ENCODE assay signal across 8 cellular contexts in the genomic region with DNA sequence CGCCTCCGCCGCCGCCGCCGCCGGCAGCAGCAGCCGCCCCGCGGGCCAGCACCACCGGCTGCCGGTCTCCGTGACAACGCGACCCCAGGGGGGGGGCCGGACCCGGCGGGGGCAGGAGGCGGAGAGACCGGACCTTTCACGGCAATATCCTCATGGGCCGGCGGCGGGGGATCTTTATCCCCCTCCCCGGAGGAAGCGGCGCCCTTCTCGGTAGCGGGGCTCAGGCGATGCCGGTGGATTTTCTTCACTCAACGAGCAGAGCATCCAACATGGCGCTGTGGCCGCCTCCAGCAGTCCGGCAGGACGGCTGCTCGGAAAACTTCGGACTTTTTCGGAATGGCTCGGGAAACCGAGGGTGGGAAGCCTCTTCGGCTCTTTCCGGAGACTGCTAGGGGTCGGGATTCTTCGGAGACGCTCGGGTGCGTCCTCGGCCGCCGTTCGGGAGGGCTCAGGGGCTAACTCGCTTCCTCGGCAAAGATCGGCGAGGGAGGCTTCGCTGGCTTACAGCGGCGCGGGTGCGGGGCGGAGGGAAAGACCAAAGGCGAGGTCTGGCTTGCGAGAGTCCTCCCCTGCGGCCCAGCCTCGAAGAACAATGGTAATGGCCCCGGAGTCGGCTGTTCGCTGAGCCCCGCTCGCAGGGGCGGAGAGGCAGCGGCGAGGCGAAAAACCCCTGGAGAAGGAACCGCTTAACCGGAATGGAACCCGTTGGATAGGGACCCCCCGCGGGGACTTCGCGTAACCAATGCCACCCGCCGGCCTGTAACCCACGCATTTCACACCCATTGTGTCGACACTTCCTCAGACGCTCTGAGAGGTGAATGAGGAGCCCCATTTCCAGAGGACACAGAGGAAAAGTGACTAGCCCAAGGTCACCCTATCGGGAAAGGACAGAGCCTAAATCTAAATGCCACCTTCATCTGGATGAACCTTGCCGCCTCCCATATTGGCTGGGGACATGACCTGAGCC. TPM values are rescaled to one million over a fixed set of nuclear protein-coding genes. Genes with fewer than 3 reads are reported as not detected.
DNase-seq lines count a peak whose midpoint lies in the region; ATAC-seq and TF ChIP-seq lines count a peak whose summit lies in the region.

A gene with protein sequence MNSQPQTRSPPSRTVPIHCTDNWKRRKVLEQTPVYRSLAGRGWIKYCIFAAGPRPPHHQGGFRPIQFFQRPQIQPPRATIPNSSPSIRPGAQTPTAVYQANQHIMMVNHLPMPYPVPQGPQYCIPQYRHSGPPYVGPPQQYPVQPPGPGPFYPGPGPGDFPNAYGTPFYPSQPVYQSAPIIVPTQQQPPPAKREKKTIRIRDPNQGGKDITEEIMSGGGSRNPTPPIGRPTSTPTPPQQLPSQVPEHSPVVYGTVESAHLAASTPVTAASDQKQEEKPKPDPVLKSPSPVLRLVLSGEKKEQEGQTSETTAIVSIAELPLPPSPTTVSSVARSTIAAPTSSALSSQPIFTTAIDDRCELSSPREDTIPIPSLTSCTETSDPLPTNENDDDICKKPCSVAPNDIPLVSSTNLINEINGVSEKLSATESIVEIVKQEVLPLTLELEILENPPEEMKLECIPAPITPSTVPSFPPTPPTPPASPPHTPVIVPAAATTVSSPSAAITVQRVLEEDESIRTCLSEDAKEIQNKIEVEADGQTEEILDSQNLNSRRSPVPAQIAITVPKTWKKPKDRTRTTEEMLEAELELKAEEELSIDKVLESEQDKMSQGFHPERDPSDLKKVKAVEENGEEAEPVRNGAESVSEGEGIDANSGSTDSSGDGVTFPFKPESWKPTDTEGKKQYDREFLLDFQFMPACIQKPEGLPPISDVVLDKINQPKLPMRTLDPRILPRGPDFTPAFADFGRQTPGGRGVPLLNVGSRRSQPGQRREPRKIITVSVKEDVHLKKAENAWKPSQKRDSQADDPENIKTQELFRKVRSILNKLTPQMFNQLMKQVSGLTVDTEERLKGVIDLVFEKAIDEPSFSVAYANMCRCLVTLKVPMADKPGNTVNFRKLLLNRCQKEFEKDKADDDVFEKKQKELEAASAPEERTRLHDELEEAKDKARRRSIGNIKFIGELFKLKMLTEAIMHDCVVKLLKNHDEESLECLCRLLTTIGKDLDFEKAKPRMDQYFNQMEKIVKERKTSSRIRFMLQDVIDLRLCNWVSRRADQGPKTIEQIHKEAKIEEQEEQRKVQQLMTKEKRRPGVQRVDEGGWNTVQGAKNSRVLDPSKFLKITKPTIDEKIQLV (N-terminal part only) (minus strand): TSS at position 309 of the 967 bp plus-strand sequence. CDS start 174,155 bp downstream, outside the sequence.

- peak; percentile 77 for ATAC-seq in GM21717 (IDR thresholded peaks at IDR 0.05; ENCODE audit: unreplicated experiment)

- peak within 1 kb of the TSS; percentile 89 for H3K4me3 Mint-ChIP-seq in activated T-cell treated with anti-CD3 and anti-CD28 coated beads, Interleukin-2, amount 50 U/mL, for 24 hours

- in situ Hi-C loops in KBM-7 (cut with MboI; ENCODE audit: low pct_unique_long_range_greater_than_20kb, low sequenced_read_pairs) = loop anchor here (25.0 kb wide), 1 partner anchor 465 kb away; a partner anchor contains a TSS

- no peaks in the 10 kb centered on the region for H3K9me3 Mint-ChIP-seq in activated T-cell treated with anti-CD3 and anti-CD28 coated beads, Interleukin-2, amount 50 U/mL, for 24 hours

- TF ChIP-seq CTCF in epithelial cell of proximal tubule (conservative IDR thresholded peaks at IDR 0.05; ENCODE audit: low read depth, low read length) = no peak

- peak; percentile 99 for DNase-seq in DMS153 treated with DMSO at 0.1 percent for 48 hours (lab: John Stamatoyannopoulos, UW; ENCODE audit: unreplicated experiment)
- peak; percentile 98 for DNase-seq in KBM-7
- peak; percentile 99 for DNase-seq in activated T-cell treated with anti-CD3 and anti-CD28 coated beads, Interleukin-2, amount 50 U/mL, for 24 hours
- peak; percentile 72 for DNase-seq in epithelial cell of proximal tubule (ENCODE audit: low read depth)
- DNase-seq in mucosa of gallbladder (ENCODE audit: low spot score) = peak; percentile 99
- peak; percentile 95 to 97 for DNase-seq in stimulated activated CD8-positive, alpha-beta memory T cell treated with anti-CD3 and anti-CD28 coated beads, Interleukin-4, amount 100 ng/mL, for 4 hours (ENCODE audit: low read depth in 2 of 2, low spot score in 1 of 2)

- H3K4me1 Mint-ChIP-seq in activated T-cell treated with anti-CD3 and anti-CD28 coated beads, Interleukin-2, amount 50 U/mL, for 24 hours (ENCODE audit: low read depth) = peaks cover 30% of the 10 kb centered on the region

- peak within 1 kb of the TSS; percentile 97 for H3K4me3 ChIP-seq in epithelial cell of proximal tubule (ENCODE audit: low read depth, low read length)

- H3K27me3 Mint-ChIP-seq in activated T-cell treated with anti-CD3 and anti-CD28 coated beads, Interleukin-2, amount 50 U/mL, for 24 hours = no peaks in the 10 kb centered on the region

- peak within 1 kb of the TSS; percentile 98 for H3K27ac Mint-ChIP-seq in activated T-cell treated with anti-CD3 and anti-CD28 coated beads, Interleukin-2, amount 50 U/mL, for 24 hours

- peaks cover 28% of the 10 kb centered on the region for H3K36me3 Mint-ChIP-seq in activated T-cell treated with anti-CD3 and anti-CD28 coated beads, Interleukin-2, amount 50 U/mL, for 24 hours (ENCODE audit: low read depth)

TF ChIP-seq in PFSK-1, 5 proteins besides CTCF, POLR2A, EP300 and RAD21:
- no peak for TF ChIP-seq SIN3A (IDR thresholded peaks at IDR 0.05; ENCODE audit: borderline replicate concordance, insufficient read depth, low read length)
- peak; percentile 93 for TF ChIP-seq POLR2AphosphoS5 (IDR thresholded peaks at IDR 0.05; ENCODE audit: low read depth, low read length)
- peak; percentile 83 for TF ChIP-seq TAF1 (IDR thresholded peaks at IDR 0.05; ENCODE audit: borderline replicate concordance, insufficient read depth, low read length)
- TF ChIP-seq, protein P1, sequence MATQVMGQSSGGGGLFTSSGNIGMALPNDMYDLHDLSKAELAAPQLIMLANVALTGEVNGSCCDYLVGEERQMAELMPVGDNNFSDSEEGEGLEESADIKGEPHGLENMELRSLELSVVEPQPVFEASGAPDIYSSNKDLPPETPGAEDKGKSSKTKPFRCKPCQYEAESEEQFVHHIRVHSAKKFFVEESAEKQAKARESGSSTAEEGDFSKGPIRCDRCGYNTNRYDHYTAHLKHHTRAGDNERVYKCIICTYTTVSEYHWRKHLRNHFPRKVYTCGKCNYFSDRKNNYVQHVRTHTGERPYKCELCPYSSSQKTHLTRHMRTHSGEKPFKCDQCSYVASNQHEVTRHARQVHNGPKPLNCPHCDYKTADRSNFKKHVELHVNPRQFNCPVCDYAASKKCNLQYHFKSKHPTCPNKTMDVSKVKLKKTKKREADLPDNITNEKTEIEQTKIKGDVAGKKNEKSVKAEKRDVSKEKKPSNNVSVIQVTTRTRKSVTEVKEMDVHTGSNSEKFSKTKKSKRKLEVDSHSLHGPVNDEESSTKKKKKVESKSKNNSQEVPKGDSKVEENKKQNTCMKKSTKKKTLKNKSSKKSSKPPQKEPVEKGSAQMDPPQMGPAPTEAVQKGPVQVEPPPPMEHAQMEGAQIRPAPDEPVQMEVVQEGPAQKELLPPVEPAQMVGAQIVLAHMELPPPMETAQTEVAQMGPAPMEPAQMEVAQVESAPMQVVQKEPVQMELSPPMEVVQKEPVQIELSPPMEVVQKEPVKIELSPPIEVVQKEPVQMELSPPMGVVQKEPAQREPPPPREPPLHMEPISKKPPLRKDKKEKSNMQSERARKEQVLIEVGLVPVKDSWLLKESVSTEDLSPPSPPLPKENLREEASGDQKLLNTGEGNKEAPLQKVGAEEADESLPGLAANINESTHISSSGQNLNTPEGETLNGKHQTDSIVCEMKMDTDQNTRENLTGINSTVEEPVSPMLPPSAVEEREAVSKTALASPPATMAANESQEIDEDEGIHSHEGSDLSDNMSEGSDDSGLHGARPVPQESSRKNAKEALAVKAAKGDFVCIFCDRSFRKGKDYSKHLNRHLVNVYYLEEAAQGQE (IDR thresholded peaks at IDR 0.05; ENCODE audit: insufficient read depth in 1 of 2, low read depth in 2 of 2, low read length in 2 of 2) = no peak
- TF ChIP-seq FOXP2 (optimal IDR thresholded peaks at IDR 0.05; ENCODE audit: borderline replicate concordance, extremely low read depth, extremely low read length, insufficient read depth) = no peak

RNA-seq across cellular contexts. Expression of the gene that starts here (rescaled TPM):
- polyA plus RNA-seq in PFSK-1 (2012; ENCODE audit: insufficient read length, low read depth) = 20.8 TPM
- total RNA-seq in epithelial cell of proximal tubule = 21.0 and 27.3 TPM in 2 replicates
- total RNA-seq in mucosa of gallbladder = 63.9 TPM

Comparison
In these comparisons a context has a peak if more than half of its experiments do, and no peak if none do; other contexts are left out.
1. Peak in every context shown above with its lines: DNase-seq, ATAC-seq and H3K4me3 ChIP-seq.